In the genomic region with DNA sequence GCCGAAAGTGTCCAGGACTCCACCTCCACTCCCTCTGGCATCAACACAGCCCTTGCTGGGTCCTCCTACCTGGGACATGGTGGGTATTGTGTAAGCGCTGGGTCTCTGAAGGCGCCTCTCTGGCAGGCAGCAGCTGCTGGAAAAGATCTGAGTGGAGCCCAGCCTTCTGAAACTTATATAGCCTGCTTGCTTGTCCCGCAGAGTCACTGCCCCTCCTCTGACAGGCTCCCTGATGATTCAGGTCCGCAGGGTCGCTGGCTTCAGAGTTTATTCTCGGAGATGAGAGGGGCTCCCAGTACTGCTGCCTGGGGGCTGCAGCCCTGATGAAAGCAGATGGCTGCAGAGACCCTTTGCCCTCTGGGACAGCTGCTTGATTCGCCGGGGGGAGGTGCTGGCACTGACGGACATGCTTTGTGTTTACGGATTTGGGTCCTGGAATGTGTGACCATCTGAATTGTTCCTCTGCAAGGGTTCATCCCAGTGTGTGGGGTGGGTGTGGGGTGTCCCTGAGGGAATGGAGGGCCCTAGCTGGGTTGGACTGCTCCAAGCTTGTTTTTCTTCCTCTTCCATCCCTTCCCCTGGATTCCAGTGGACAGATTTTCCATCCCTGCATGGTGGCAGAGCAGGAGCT, we compare ENCODE assay signal across 2 cellular contexts.
TF ChIP-seq lines count a peak whose summit lies in the region.

A gene (minus strand): TSS at position 149 of the 631 bp plus-strand sequence. CDS start 71 bp downstream, at position 78.

TF ChIP-seq in H1, 55 proteins besides CTCF, POLR2A, EP300 and RAD21:
- no peak for TF ChIP-seq TBP (IDR thresholded peaks at IDR 0.05; ENCODE audit: low read depth, low read length)
- TF ChIP-seq RBBP5 (IDR thresholded peaks at IDR 0.05; ENCODE audit: borderline replicate concordance, low read depth, low read length) = no peak
- TF ChIP-seq CREB1 (IDR thresholded peaks at IDR 0.05) = no peak
TF ChIP-seq in H1: peak in this region for 0.

TF ChIP-seq in HepG2, 621 proteins besides CTCF, POLR2A, EP300 and RAD21:
- no peak for TF ChIP-seq SOX13 (IDR thresholded peaks at IDR 0.05)
- 0 out of 4 replicates have a peak, but pooled peaks of 1 of the 2 experiments have one; percentile 24 for TF ChIP-seq SOX13 (CRISPR knock-in tag; conservative IDR thresholded peaks at IDR 0.05 in 1 of 2, IDR thresholded peaks at IDR 0.05 in 1 of 2)
- peak; percentile 21 for TF ChIP-seq MED8 (CRISPR knock-in tag; IDR thresholded peaks at IDR 0.05; ENCODE audit: insufficient replicate concordance)
- TF ChIP-seq CBFB (CRISPR knock-in tag; IDR thresholded peaks at IDR 0.05) = no peak
- TF ChIP-seq, protein P1, sequence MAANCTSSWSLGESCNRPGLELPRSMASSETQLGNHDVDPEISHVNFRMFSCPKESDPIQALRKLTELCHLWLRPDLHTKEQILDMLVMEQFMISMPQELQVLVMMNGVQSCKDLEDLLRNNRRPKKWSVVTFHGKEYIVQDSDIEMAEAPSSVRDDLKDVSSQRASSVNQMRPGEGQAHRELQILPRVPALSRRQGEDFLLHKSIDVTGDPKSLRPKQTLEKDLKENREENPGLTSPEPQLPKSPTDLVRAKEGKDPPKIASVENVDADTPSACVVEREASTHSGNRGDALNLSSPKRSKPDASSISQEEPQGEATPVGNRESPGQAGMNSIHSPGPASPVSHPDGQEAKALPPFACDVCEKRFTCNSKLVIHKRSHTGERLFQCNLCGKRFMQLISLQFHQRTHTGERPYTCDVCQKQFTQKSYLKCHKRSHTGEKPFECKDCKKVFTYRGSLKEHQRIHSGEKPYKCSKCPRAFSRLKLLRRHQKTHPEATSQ (CRISPR knock-in tag; IDR thresholded peaks at IDR 0.05; ENCODE audit: borderline replicate concordance) = no peak
- peak; percentile 67 for TF ChIP-seq TEAD3 (CRISPR knock-in tag; optimal IDR thresholded peaks at IDR 0.05; ENCODE audit: borderline replicate concordance)
- 0 out of 2 replicates have a peak, but pooled peaks have one; percentile 55 for TF ChIP-seq ZNF430 (CRISPR knock-in tag; IDR thresholded peaks at IDR 0.05)
- 0 out of 2 replicates have a peak, but pooled peaks have one; percentile 45 for TF ChIP-seq CAMTA2 (CRISPR knock-in tag; IDR thresholded peaks at IDR 0.05; ENCODE audit: borderline replicate concordance)
- TF ChIP-seq ZNF816 (CRISPR knock-in tag; IDR thresholded peaks at IDR 0.05; ENCODE audit: borderline replicate concordance) = no peak
- TF ChIP-seq, protein P2, sequence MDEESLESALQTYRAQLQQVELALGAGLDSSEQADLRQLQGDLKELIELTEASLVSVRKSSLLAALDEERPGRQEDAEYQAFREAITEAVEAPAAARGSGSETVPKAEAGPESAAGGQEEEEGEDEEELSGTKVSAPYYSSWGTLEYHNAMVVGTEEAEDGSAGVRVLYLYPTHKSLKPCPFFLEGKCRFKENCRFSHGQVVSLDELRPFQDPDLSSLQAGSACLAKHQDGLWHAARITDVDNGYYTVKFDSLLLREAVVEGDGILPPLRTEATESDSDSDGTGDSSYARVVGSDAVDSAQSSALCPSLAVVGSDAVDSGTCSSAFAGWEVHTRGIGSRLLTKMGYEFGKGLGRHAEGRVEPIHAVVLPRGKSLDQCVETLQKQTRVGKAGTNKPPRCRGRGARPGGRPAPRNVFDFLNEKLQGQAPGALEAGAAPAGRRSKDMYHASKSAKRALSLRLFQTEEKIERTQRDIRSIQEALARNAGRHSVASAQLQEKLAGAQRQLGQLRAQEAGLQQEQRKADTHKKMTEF (CRISPR knock-in tag; IDR thresholded peaks at IDR 0.05) = no peak
- TF ChIP-seq REPIN1 (CRISPR knock-in tag; IDR thresholded peaks at IDR 0.05; ENCODE audit: borderline replicate concordance, low read depth) = no peak
- peak; percentile 53 for TF ChIP-seq CEBPG (CRISPR knock-in tag; IDR thresholded peaks at IDR 0.05)
- 0 out of 2 replicates have a peak, but pooled peaks have one; percentile 62 for TF ChIP-seq ZNF292 (CRISPR knock-in tag; IDR thresholded peaks at IDR 0.05; ENCODE audit: borderline replicate concordance, low read depth)
- TF ChIP-seq ZNF607 (CRISPR knock-in tag; IDR thresholded peaks at IDR 0.05; ENCODE audit: borderline replicate concordance) = no peak
- TF ChIP-seq, protein P3, sequence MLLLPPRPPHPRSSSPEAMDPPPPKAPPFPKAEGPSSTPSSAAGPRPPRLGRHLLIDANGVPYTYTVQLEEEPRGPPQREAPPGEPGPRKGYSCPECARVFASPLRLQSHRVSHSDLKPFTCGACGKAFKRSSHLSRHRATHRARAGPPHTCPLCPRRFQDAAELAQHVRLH (CRISPR knock-in tag; IDR thresholded peaks at IDR 0.05; ENCODE audit: borderline replicate concordance, low read depth) = 0 out of 2 replicates have a peak, but pooled peaks have one; percentile 9
- TF ChIP-seq MYNN (CRISPR knock-in tag; IDR thresholded peaks at IDR 0.05; ENCODE audit: low read depth) = no peak
- no peak for TF ChIP-seq ZNF260 (CRISPR knock-in tag; IDR thresholded peaks at IDR 0.05; ENCODE audit: borderline replicate concordance, low read depth)
- TF ChIP-seq, protein P4, sequence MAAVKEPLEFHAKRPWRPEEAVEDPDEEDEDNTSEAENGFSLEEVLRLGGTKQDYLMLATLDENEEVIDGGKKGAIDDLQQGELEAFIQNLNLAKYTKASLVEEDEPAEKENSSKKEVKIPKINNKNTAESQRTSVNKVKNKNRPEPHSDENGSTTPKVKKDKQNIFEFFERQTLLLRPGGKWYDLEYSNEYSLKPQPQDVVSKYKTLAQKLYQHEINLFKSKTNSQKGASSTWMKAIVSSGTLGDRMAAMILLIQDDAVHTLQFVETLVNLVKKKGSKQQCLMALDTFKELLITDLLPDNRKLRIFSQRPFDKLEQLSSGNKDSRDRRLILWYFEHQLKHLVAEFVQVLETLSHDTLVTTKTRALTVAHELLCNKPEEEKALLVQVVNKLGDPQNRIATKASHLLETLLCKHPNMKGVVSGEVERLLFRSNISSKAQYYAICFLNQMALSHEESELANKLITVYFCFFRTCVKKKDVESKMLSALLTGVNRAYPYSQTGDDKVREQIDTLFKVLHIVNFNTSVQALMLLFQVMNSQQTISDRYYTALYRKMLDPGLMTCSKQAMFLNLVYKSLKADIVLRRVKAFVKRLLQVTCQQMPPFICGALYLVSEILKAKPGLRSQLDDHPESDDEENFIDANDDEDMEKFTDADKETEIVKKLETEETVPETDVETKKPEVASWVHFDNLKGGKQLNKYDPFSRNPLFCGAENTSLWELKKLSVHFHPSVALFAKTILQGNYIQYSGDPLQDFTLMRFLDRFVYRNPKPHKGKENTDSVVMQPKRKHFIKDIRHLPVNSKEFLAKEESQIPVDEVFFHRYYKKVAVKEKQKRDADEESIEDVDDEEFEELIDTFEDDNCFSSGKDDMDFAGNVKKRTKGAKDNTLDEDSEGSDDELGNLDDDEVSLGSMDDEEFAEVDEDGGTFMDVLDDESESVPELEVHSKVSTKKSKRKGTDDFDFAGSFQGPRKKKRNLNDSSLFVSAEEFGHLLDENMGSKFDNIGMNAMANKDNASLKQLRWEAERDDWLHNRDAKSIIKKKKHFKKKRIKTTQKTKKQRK (IDR thresholded peaks at IDR 0.05; ENCODE audit: low read length) = no peak
- TF ChIP-seq ZNF7 (CRISPR knock-in tag; IDR thresholded peaks at IDR 0.05) = no peak
- TF ChIP-seq, protein P5, sequence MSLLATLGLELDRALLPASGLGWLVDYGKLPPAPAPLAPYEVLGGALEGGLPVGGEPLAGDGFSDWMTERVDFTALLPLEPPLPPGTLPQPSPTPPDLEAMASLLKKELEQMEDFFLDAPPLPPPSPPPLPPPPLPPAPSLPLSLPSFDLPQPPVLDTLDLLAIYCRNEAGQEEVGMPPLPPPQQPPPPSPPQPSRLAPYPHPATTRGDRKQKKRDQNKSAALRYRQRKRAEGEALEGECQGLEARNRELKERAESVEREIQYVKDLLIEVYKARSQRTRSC (CRISPR knock-in tag; IDR thresholded peaks at IDR 0.05; ENCODE audit: low read depth) = no peak
- no peak for TF ChIP-seq MTF2 (CRISPR knock-in tag; IDR thresholded peaks at IDR 0.05; ENCODE audit: borderline replicate concordance)
- peak; percentile 16 for TF ChIP-seq XRCC5 (optimal IDR thresholded peaks at IDR 0.05; ENCODE audit: low read length)
- no peak for TF ChIP-seq GATAD2A (CRISPR knock-in tag; IDR thresholded peaks at IDR 0.05)
- no peak for TF ChIP-seq DR1 (CRISPR knock-in tag; IDR thresholded peaks at IDR 0.05)
- no peak for TF ChIP-seq ZBTB7A (CRISPR knock-in tag; IDR thresholded peaks at IDR 0.05)
- TF ChIP-seq, protein P6, sequence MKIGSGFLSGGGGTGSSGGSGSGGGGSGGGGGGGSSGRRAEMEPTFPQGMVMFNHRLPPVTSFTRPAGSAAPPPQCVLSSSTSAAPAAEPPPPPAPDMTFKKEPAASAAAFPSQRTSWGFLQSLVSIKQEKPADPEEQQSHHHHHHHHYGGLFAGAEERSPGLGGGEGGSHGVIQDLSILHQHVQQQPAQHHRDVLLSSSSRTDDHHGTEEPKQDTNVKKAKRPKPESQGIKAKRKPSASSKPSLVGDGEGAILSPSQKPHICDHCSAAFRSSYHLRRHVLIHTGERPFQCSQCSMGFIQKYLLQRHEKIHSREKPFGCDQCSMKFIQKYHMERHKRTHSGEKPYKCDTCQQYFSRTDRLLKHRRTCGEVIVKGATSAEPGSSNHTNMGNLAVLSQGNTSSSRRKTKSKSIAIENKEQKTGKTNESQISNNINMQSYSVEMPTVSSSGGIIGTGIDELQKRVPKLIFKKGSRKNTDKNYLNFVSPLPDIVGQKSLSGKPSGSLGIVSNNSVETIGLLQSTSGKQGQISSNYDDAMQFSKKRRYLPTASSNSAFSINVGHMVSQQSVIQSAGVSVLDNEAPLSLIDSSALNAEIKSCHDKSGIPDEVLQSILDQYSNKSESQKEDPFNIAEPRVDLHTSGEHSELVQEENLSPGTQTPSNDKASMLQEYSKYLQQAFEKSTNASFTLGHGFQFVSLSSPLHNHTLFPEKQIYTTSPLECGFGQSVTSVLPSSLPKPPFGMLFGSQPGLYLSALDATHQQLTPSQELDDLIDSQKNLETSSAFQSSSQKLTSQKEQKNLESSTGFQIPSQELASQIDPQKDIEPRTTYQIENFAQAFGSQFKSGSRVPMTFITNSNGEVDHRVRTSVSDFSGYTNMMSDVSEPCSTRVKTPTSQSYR (CRISPR knock-in tag; IDR thresholded peaks at IDR 0.05; ENCODE audit: borderline replicate concordance) = peak; percentile 38; the same call in 1 of the 2 replicates
- peak; percentile 70 for TF ChIP-seq CEBPB (IDR thresholded peaks at IDR 0.05; ENCODE audit: borderline replicate concordance, low read depth, low read length)
- no peak for TF ChIP-seq SIN3A (IDR thresholded peaks at IDR 0.05; ENCODE audit: borderline replicate concordance, low read depth, low read length)
- no peak for TF ChIP-seq LCORL (IDR thresholded peaks at IDR 0.05)
- TF ChIP-seq LCORL (CRISPR knock-in tag; IDR thresholded peaks at IDR 0.05) = 0 out of 2 replicates have a peak, but pooled peaks have one; percentile 11
- no peak for TF ChIP-seq HNRNPL (IDR thresholded peaks at IDR 0.05; ENCODE audit: low read depth, low read length)
- TF ChIP-seq ZNF775 (CRISPR knock-in tag; IDR thresholded peaks at IDR 0.05; ENCODE audit: borderline replicate concordance) = no peak
- TF ChIP-seq ZKSCAN8 (CRISPR knock-in tag; IDR thresholded peaks at IDR 0.05; ENCODE audit: borderline replicate concordance) = no peak
- TF ChIP-seq SOX5 (CRISPR knock-in tag; IDR thresholded peaks at IDR 0.05; ENCODE audit: borderline replicate concordance) = 0 out of 2 replicates have a peak, but pooled peaks have one; percentile 15
- no peak for TF ChIP-seq ZNF619 (CRISPR knock-in tag; IDR thresholded peaks at IDR 0.05)
- TF ChIP-seq ZNF317 (CRISPR knock-in tag; IDR thresholded peaks at IDR 0.05) = no peak
- no peak for TF ChIP-seq ZMAT3 (CRISPR knock-in tag; conservative IDR thresholded peaks at IDR 0.05)
- TF ChIP-seq IRF2 (CRISPR knock-in tag; IDR thresholded peaks at IDR 0.05) = no peak
- no peak for TF ChIP-seq SNAI1 (CRISPR knock-in tag; IDR thresholded peaks at IDR 0.05; ENCODE audit: borderline replicate concordance)
- TF ChIP-seq, protein P7, sequence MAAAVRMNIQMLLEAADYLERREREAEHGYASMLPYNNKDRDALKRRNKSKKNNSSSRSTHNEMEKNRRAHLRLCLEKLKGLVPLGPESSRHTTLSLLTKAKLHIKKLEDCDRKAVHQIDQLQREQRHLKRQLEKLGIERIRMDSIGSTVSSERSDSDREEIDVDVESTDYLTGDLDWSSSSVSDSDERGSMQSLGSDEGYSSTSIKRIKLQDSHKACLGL (CRISPR knock-in tag; IDR thresholded peaks at IDR 0.05) = 0 out of 2 replicates have a peak, but pooled peaks have one; percentile 49
- TF ChIP-seq, protein P8, sequence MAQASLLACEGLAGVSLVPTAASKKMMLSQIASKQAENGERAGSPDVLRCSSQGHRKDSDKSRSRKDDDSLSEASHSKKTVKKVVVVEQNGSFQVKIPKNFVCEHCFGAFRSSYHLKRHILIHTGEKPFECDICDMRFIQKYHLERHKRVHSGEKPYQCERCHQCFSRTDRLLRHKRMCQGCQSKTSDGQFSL (CRISPR knock-in tag; IDR thresholded peaks at IDR 0.05) = no peak
- no peak for TF ChIP-seq FOXK2 (IDR thresholded peaks at IDR 0.05)
- no peak for TF ChIP-seq NBN (conservative IDR thresholded peaks at IDR 0.05)
- TF ChIP-seq ZNF496 (CRISPR knock-in tag; IDR thresholded peaks at IDR 0.05; ENCODE audit: insufficient replicate concordance) = no peak
- TF ChIP-seq, protein P9, sequence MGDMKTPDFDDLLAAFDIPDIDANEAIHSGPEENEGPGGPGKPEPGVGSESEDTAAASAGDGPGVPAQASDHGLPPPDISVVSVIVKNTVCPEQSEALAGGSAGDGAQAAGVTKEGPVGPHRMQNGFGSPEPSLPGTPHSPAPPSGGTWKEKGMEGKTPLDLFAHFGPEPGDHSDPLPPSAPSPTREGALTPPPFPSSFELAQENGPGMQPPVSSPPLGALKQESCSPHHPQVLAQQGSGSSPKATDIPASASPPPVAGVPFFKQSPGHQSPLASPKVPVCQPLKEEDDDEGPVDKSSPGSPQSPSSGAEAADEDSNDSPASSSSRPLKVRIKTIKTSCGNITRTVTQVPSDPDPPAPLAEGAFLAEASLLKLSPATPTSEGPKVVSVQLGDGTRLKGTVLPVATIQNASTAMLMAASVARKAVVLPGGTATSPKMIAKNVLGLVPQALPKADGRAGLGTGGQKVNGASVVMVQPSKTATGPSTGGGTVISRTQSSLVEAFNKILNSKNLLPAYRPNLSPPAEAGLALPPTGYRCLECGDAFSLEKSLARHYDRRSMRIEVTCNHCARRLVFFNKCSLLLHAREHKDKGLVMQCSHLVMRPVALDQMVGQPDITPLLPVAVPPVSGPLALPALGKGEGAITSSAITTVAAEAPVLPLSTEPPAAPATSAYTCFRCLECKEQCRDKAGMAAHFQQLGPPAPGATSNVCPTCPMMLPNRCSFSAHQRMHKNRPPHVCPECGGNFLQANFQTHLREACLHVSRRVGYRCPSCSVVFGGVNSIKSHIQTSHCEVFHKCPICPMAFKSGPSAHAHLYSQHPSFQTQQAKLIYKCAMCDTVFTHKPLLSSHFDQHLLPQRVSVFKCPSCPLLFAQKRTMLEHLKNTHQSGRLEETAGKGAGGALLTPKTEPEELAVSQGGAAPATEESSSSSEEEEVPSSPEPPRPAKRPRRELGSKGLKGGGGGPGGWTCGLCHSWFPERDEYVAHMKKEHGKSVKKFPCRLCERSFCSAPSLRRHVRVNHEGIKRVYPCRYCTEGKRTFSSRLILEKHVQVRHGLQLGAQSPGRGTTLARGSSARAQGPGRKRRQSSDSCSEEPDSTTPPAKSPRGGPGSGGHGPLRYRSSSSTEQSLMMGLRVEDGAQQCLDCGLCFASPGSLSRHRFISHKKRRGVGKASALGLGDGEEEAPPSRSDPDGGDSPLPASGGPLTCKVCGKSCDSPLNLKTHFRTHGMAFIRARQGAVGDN (CRISPR knock-in tag; IDR thresholded peaks at IDR 0.05) = 0 out of 2 replicates have a peak, but pooled peaks have one; percentile 13
- TF ChIP-seq KDM6A (CRISPR knock-in tag; IDR thresholded peaks at IDR 0.05; ENCODE audit: low read depth) = no peak
TF ChIP-seq in HepG2: peak in this region for 15.
